10 cellular contexts compared by ENCODE assay signal in genomic region chr21:32359719-32360260, GRCh38. TPM values are rescaled to one million over a fixed set of nuclear protein-coding genes. Genes with fewer than 3 reads are reported as not detected.
DNase-seq lines count a peak whose midpoint lies in the region; ATAC-seq and TF ChIP-seq lines count a peak whose summit lies in the region.
"Had no signal": no experiment of that assay in that cellular context is flagged by ENCODE, and none has a peak within 500 bp of the region (broad histone marks: within the 10 kb centered on the region; RNA-seq: fewer than 3 reads in every experiment).

No MANE protein-coding gene starts in this region.

- ATAC-seq in Panc1 = peak; percentile 80
- ATAC-seq in GM21529 (IDR thresholded peaks at IDR 0.05; ENCODE audit: unreplicated experiment) = no peak
- ATAC-seq in GM21390 (IDR thresholded peaks at IDR 0.05; ENCODE audit: unreplicated experiment) = no peak
- ATAC-seq: activated T-helper 17 cell treated with anti-CD3 and anti-CD28 coated beads, Interleukin-2, amount 50 U/mL, for 72 hours had no signal

- no peaks in the 10 kb centered on the region for H3K4me1 ChIP-seq in Panc1 (ENCODE audit: control insufficient read depth, insufficient read depth, low read length)
- H3K4me1 ChIP-seq in uterus = peaks cover 4 to 7% of the 10 kb centered on the region in 2 donors

- no peak for TF ChIP-seq POLR2A in uterus (IDR thresholded peaks at IDR 0.05)

- CTCF ChIA-PET in Panc1 (lab: Charles Lee) = no interaction called here

- DNase-seq in 8988T (peak; percentile 50), GM06990 (ENCODE audit: extremely low read depth, insufficient read length) (no peak), Panc1 (ENCODE audit: low read depth, low spot score) (no peak), fibroblast of mammary gland (ENCODE audit: low read depth) (peak; percentile 7), uterus (no peak), retina (no peak)

- no peak overlapping the region for H3K27ac ChIP-seq in Panc1 (ENCODE audit: low read length)
- peak overlapping the region in 1 of 2 donors; percentile 62 for H3K27ac ChIP-seq in uterus

- H3K27me3 ChIP-seq in GM06990 (replicated peaks; ENCODE audit: control insufficient read depth, insufficient read depth, low read length) = no peaks in the 10 kb centered on the region
- no peaks in the 10 kb centered on the region for H3K27me3 ChIP-seq in Panc1 (ENCODE audit: control insufficient read depth, insufficient read depth, low read length)
- no peaks in the 10 kb centered on the region for H3K27me3 ChIP-seq in uterus

- in situ Hi-C loops in Panc1 (cut with HindIII; ENCODE audit: low pct_unique_long_range_greater_than_20kb, low sequenced_read_pairs) = no loop called here

- TF ChIP-seq CTCF in GM06990 (IDR thresholded peaks at IDR 0.05; ENCODE audit: insufficient read depth, low read length, poor library complexity, severe bottlenecking) = peak; percentile 37
- no peak; the same call in 1 of the 2 replicates for TF ChIP-seq CTCF in Panc1 (IDR thresholded peaks at IDR 0.05)
- peak; percentile 22 for TF ChIP-seq CTCF in fibroblast of mammary gland (conservative IDR thresholded peaks at IDR 0.05; ENCODE audit: control insufficient read depth, insufficient read depth, low read depth, low read length)
- TF ChIP-seq CTCF in uterus (IDR thresholded peaks at IDR 0.05) = peak in 1 of 4 experiments; percentile 9

- no peak overlapping the region for H3K4me3 ChIP-seq in GM06990 (replicated peaks; ENCODE audit: low read depth, low read length)
- H3K4me3 ChIP-seq in Panc1 (ENCODE audit: low read depth in 2 of 2, low read length in 2 of 2) = no peak overlapping the region
- no peak overlapping the region for H3K4me3 ChIP-seq in fibroblast of mammary gland (ENCODE audit: control insufficient read depth, low read depth, low read length)
- H3K4me3 ChIP-seq in uterus = no peak overlapping the region
- H3K4me3 ChIP-seq: lung had no signal

- intact Hi-C loops in Panc1 (cut with micrococcal nuclease; ENCODE audit: unreplicated experiment) = no loop called here
- intact Hi-C loops in uterus (cut with DNase I; ENCODE audit: low total_unique reads) = no loop called here

- POLR2A ChIA-PET in Panc1 (lab: Charles Lee) = no interaction called here

- BruUV-seq in Panc1 (replicated peaks; lab: Mats Ljungman, UMichigan) = no TSS peak

- H3K36me3 ChIP-seq in GM06990 (ENCODE audit: control insufficient read depth, insufficient read depth, low read length) (peaks cover 33% of the 10 kb centered on the region), Panc1 (ENCODE audit: control insufficient read depth, insufficient read depth, low read length) (peaks cover 18% of the 10 kb centered on the region), uterus (no peaks in the 10 kb centered on the region)

- H3K9me3 ChIP-seq in Panc1 (ENCODE audit: control insufficient read depth, insufficient read depth, low read depth, low read length) = no peaks in the 10 kb centered on the region
- no peaks in the 10 kb centered on the region for H3K9me3 ChIP-seq in uterus

RNA-seq across cellular contexts. Expression of gene URB1, which starts 33.0 kb away (rescaled TPM):
- total RNA-seq in Panc1 (2021; ENCODE audit: unreplicated experiment) (18.1 TPM), uterus (10 to 100 TPM; 11.8 to 31.0 (median 26.0) TPM)
- polyA plus RNA-seq in Panc1 (2012; ENCODE audit: insufficient read length) = 14.6 TPM

RNA-seq across cellular contexts. Expression of gene EVA1C, which starts 52.7 kb away (rescaled TPM):
- 2.8 TPM for total RNA-seq in Panc1 (2021; ENCODE audit: unreplicated experiment)
- polyA plus RNA-seq in Panc1 (2012; ENCODE audit: insufficient read length) = 3.7 TPM
- 100 to 1,000 TPM in 1 of 4 donors, 10 to 100 TPM in 2, 1 to 10 TPM in 1; 8.3 to 105 (median 48.7) TPM for total RNA-seq in uterus

Comparison
In these comparisons a context has a peak if more than half of its experiments do, and no peak if none do; other contexts are left out.
1. DNase-seq: peak in 8988T (single experiment) and fibroblast of mammary gland (single experiment); none in GM06990 (single experiment), Panc1 (single experiment), uterus (0 of 2) and retina (single experiment).